ENCODE assay signal across 16 cellular contexts in the genomic region with DNA sequence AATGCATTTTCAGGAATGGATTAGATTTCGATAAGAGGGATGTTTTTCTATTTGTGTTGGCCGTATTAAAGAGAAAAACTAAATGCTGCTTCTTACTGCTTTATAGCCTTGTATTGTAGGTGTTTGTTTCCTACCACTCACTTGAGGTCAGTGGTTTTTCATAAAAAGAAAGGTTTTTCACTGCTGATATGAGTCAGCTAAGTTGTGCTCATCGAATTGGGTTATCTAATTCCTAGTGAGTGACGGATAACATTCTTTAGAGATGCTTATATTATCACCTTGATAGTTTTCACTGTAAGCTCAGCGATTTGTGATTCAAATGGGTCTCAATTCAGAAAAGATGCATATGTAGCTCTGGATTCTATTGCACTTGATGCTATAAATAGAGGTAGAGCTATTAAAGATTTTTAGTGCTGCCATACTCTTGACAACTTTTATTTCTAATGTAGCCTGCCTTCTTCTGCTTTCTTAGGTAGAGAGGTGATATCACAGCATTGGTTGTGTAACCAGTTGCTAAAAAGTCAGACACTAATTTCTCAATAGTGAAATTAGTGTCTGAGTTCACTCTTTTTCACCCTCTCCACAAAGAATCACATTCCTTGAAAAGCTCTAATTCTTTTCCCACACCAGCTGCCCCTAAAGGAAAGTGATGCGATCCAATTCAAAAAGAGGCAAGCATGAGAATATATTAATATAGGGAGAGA.
DNase-seq lines count a peak whose midpoint lies in the region; ATAC-seq, FAIRE-seq and TF ChIP-seq lines count a peak whose summit lies in the region.
"Had no signal": no experiment of that assay in that cellular context is flagged by ENCODE, and none has a peak within 500 bp of the region (broad histone marks: within the 10 kb centered on the region; RNA-seq: fewer than 3 reads in every experiment).

No MANE protein-coding gene starts in this region.

- DNase-seq in CD1c-positive myeloid dendritic cell (ENCODE audit: extremely low spot score) (peak; percentile 42), H54 (ENCODE audit: insufficient read length, low spot score) (no peak), IMR-90 (peak; percentile 52), brain microvascular endothelial cell (peak; percentile 33), H4 (ENCODE audit: low spot score) (no peak), cardiac septum (ENCODE audit: low spot score) (no peak), tibial artery (no peak), right lobe of liver (no peak)
- DNase-seq: activated CD4-positive, alpha-beta T cell treated with anti-CD3 and anti-CD28 coated beads for 36 hours; aorta; immature natural killer cell; MM.1S; NCI-H2171; psoas muscle; stimulated activated CD4-positive, alpha-beta T cell treated with anti-CD3 and anti-CD28 coated beads, Interleukin-1b, Interleukin-23, amount 100 ng/mL, for 48 hours had no signal

- H4K20me1 ChIP-seq in IMR-90 (ENCODE audit: insufficient read depth, low read length), result no peaks in the 10 kb centered on the region

- peak; percentile 6 for FAIRE-seq in H54 (lab: Jason Lieb, UNC)
- FAIRE-seq: GM12891 had no signal

- no peak overlapping the region for H3K23ac ChIP-seq in IMR-90 (ENCODE audit: low read depth, low read length)

- no TSS peak for BruUV-seq in IMR-90 (replicated peaks; lab: Mats Ljungman, UMichigan)

- H3K4me3 ChIP-seq in IMR-90 (ENCODE audit: insufficient read depth, low read depth, low read length) (no peak overlapping the region), brain microvascular endothelial cell (ENCODE audit: low read depth, low read length) (no peak overlapping the region), tibial artery (no peak overlapping the region), right lobe of liver (no peak overlapping the region)
- H3K4me3 ChIP-seq: psoas muscle had no signal

- peaks cover 23 to 34% of the 10 kb centered on the region in 2 experiments for H3K79me1 ChIP-seq in IMR-90 (ENCODE audit: low read depth in 1 of 2, low read length in 2 of 2)

- H3K4me1 ChIP-seq in IMR-90 (ENCODE audit: control insufficient read depth, insufficient read depth, low read length), result peaks cover 9% of the 10 kb centered on the region
- peaks cover 0 to 64% (median 7%) of the 10 kb centered on the region in 4 donors for H3K4me1 ChIP-seq in tibial artery
- no peaks in the 10 kb centered on the region for H3K4me1 ChIP-seq in right lobe of liver
- H3K4me1 ChIP-seq: psoas muscle had no signal

- no peak overlapping the region for H4K8ac ChIP-seq in IMR-90 (ENCODE audit: low read depth in 2 of 2, low read length in 2 of 2)

- ATAC-seq in IMR-90 (ENCODE audit: low read depth) (no peak), right lobe of liver (no peak)
- ATAC-seq: activated CD4-positive, alpha-beta T cell treated with anti-CD3 and anti-CD28 coated beads for 36 hours; psoas muscle had no signal

- peaks cover 5% of the 10 kb centered on the region; the same call in 1 of the 2 replicates for H3K9me1 ChIP-seq in IMR-90 (ENCODE audit: insufficient read depth, low read length)

- TF ChIP-seq POLR2A in H54 (IDR thresholded peaks at IDR 0.05; ENCODE audit: low read depth, low read length), result no peak
- no peak for TF ChIP-seq POLR2A in IMR-90 (IDR thresholded peaks at IDR 0.05; ENCODE audit: low read depth, low read length)
- TF ChIP-seq POLR2A in right lobe of liver (IDR thresholded peaks at IDR 0.05), result no peak

- TF ChIP-seq RAD21 in IMR-90 (IDR thresholded peaks at IDR 0.05; ENCODE audit: low read length), result no peak

- H3K56ac ChIP-seq in IMR-90 (ENCODE audit: extremely low read depth, insufficient read depth, low read length), result no peak overlapping the region

- no peak overlapping the region for H2AK9ac ChIP-seq in IMR-90 (replicated peaks; ENCODE audit: low read depth, low read length, poor library complexity)

- H3K36me3 ChIP-seq in IMR-90 (ENCODE audit: control insufficient read depth, insufficient read depth, low read length) (no peaks in the 10 kb centered on the region), brain microvascular endothelial cell (replicated peaks) (no peaks in the 10 kb centered on the region), tibial artery (no peaks in the 10 kb centered on the region), right lobe of liver (no peaks in the 10 kb centered on the region)

- POLR2A ChIA-PET in IMR-90 (lab: Charles Lee; ENCODE audit: unreplicated experiment), result no interaction called here

- in situ Hi-C loops in IMR-90 (cut with MboI; ENCODE audit: low sequenced_read_pairs), result loop anchor here (10.0 kb wide), 1 partner anchor 169 kb away; no protein-coding TSS in a partner anchor
- in situ Hi-C loops in brain microvascular endothelial cell (cut with HindIII; ENCODE audit: low pct_ligation_motif_present, low sequenced_read_pairs), result no loop called here

- H3K18ac ChIP-seq in IMR-90 (ENCODE audit: low read depth, low read length), result no peak overlapping the region

- no peak overlapping the region for H4K5ac ChIP-seq in IMR-90 (ENCODE audit: low read depth, low read length)

- H3K9me3 ChIP-seq in IMR-90 (ENCODE audit: control insufficient read depth, insufficient read depth, low read length) (no peaks in the 10 kb centered on the region), tibial artery (no peaks in the 10 kb centered on the region), right lobe of liver (no peaks in the 10 kb centered on the region)
- H3K9me3 ChIP-seq: psoas muscle had no signal

- H3K4me2 ChIP-seq in IMR-90 (ENCODE audit: low read depth, low read length), result peak overlapping the region; percentile 15; the same call in 1 of the 2 replicates

- H2AK5ac ChIP-seq in IMR-90 (ENCODE audit: low read depth, low read length), result no peak overlapping the region

- TF ChIP-seq CTCF in IMR-90 (conservative IDR thresholded peaks at IDR 0.05; ENCODE audit: low read depth, low read length) (no peak), brain microvascular endothelial cell (IDR thresholded peaks at IDR 0.05; ENCODE audit: low read depth, low read length, missing control alignments) (no peak), tibial artery (IDR thresholded peaks at IDR 0.05) (no peak), right lobe of liver (IDR thresholded peaks at IDR 0.05) (no peak)

- no peak overlapping the region for H3K14ac ChIP-seq in IMR-90 (replicated peaks; ENCODE audit: low read depth, low read length)

- H2BK5ac ChIP-seq in IMR-90 (ENCODE audit: low read depth, low read length, poor library complexity, severe bottlenecking), result no peak overlapping the region

- no peak overlapping the region for H2BK120ac ChIP-seq in IMR-90 (ENCODE audit: low read depth, low read length)

- H3K27ac ChIP-seq in IMR-90 (ENCODE audit: insufficient read depth, low read length) (no peak overlapping the region), brain microvascular endothelial cell (no peak overlapping the region), tibial artery (no peak overlapping the region), right lobe of liver (no peak overlapping the region)
- H3K27ac ChIP-seq: psoas muscle had no signal

- H4K91ac ChIP-seq in IMR-90 (ENCODE audit: insufficient read depth, low read depth, low read length), result no peak overlapping the region

- CTCF ChIA-PET in IMR-90 (lab: Yijun Ruan, JAX), result interaction anchor here (0.6 to 1.3 kb wide), 2 partner anchors 10 to 899 kb away, joined by 3 to 8 read pairs; no protein-coding TSS in a partner anchor

- no CpG with 5 or more reads among the region's 6 CpGs for WGBS in IMR-90 (ENCODE audit: extremely low coverage in 2 of 2, insufficient read length in 1 of 2), 2 experiments
- WGBS in right lobe of liver (ENCODE audit: insufficient coverage, low coverage, low lambda C conversion rate, missing lambda C conversion rate), result 79% methylated on average over 6 of the region's 6 CpGs

- H3K4ac ChIP-seq in IMR-90 (ENCODE audit: low read depth, low read length), result no peak overlapping the region

- H2BK15ac ChIP-seq in IMR-90 (ENCODE audit: low read depth, low read length), result no peak overlapping the region

- no peak overlapping the region for H3K9ac ChIP-seq in IMR-90 (ENCODE audit: low read depth, low read length)

- H2BK20ac ChIP-seq in IMR-90 (ENCODE audit: low read depth, low read length), result no peak overlapping the region

- no peak overlapping the region for H2AFZ ChIP-seq in IMR-90 (replicated peaks; ENCODE audit: low read length, poor library complexity)

- dilution Hi-C loops in IMR-90 (cut with HindIII; ENCODE audit: low sequenced_read_pairs, unreplicated experiment), result no loop called here

- intact Hi-C loops in IMR-90 (cut with micrococcal nuclease), result loop anchor here (1.0 to 10.0 kb wide), 2 partner anchors 137 to 1379 kb away; no protein-coding TSS in a partner anchor
- intact Hi-C loops in cardiac septum (cut with DNase I), result no loop called here
- intact Hi-C loops in tibial artery (cut with DNase I; ENCODE audit: low total_unique reads), result no loop called here
- intact Hi-C loops in right lobe of liver (cut with DNase I), result no loop called here

- H3K27me3 ChIP-seq in IMR-90 (ENCODE audit: control insufficient read depth, insufficient read depth, low read length), result no peaks in the 10 kb centered on the region
- no peaks in the 10 kb centered on the region for H3K27me3 ChIP-seq in brain microvascular endothelial cell (replicated peaks)
- no peaks in the 10 kb centered on the region for H3K27me3 ChIP-seq in tibial artery
- no peaks in the 10 kb centered on the region for H3K27me3 ChIP-seq in right lobe of liver

TF ChIP-seq in IMR-90, 13 proteins besides CTCF, POLR2A, EP300 and RAD21 (continues in another document):
- TF ChIP-seq MAFK (IDR thresholded peaks at IDR 0.05; ENCODE audit: low read depth, low read length), result no peak
- TF ChIP-seq SMC3 (IDR thresholded peaks at IDR 0.05; ENCODE audit: low read depth, low read length), result no peak
- no peak for TF ChIP-seq FOS (IDR thresholded peaks at IDR 0.05; ENCODE audit: low read depth, low read length)
- no peak for TF ChIP-seq MAZ (IDR thresholded peaks at IDR 0.05; ENCODE audit: borderline replicate concordance, low read depth, low read length)
- no peak for TF ChIP-seq CHD1 (IDR thresholded peaks at IDR 0.05; ENCODE audit: low read depth, low read length)
- TF ChIP-seq, protein P1, sequence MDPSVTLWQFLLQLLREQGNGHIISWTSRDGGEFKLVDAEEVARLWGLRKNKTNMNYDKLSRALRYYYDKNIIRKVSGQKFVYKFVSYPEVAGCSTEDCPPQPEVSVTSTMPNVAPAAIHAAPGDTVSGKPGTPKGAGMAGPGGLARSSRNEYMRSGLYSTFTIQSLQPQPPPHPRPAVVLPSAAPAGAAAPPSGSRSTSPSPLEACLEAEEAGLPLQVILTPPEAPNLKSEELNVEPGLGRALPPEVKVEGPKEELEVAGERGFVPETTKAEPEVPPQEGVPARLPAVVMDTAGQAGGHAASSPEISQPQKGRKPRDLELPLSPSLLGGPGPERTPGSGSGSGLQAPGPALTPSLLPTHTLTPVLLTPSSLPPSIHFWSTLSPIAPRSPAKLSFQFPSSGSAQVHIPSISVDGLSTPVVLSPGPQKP (IDR thresholded peaks at IDR 0.05; ENCODE audit: borderline replicate concordance, low read depth, low read length), result no peak
- no peak for TF ChIP-seq BHLHE40 (IDR thresholded peaks at IDR 0.05; ENCODE audit: low read depth, low read length)
- no peak for TF ChIP-seq RFX5 (IDR thresholded peaks at IDR 0.05; ENCODE audit: low read depth, low read length)
- no peak for TF ChIP-seq NFE2L2 (IDR thresholded peaks at IDR 0.05; ENCODE audit: low read depth, low read length)
- no peak for TF ChIP-seq RCOR1 (IDR thresholded peaks at IDR 0.05; ENCODE audit: insufficient replicate concordance, low read length)

Comparison
In these comparisons a context has a peak if more than half of its experiments do, and no peak if none do; other contexts are left out.
1. DNase-seq: peak in CD1c-positive myeloid dendritic cell (single experiment), IMR-90 (single experiment) and brain microvascular endothelial cell (single experiment); none in H54 (single experiment), H4 (single experiment), cardiac septum (single experiment), tibial artery (0 of 2) and right lobe of liver (0 of 3).